11 cellular contexts compared by ENCODE assay signal in genomic region chr12:24661657-24662096, GRCh38.
A peak's percentile ranks its signal among the peaks of the same experiment; 100 is the strongest.
DNase-seq lines count a peak whose midpoint lies in the region; ATAC-seq and TF ChIP-seq lines count a peak whose summit lies in the region.
"Had no signal": no experiment of that assay in that cellular context is flagged by ENCODE, and none has a peak within 500 bp of the region (broad histone marks: within the 10 kb centered on the region; RNA-seq: fewer than 3 reads in every experiment).

No MANE protein-coding gene starts in this region.

- no TSS peak for BruUV-seq in mammary epithelial cell (replicated peaks; lab: Mats Ljungman, UMichigan)

- no peaks in the 10 kb centered on the region for H3K79me2 ChIP-seq in ACC112 (ENCODE audit: control insufficient read depth, insufficient read depth, low read length, unreplicated experiment)
- H3K79me2 ChIP-seq in mammary epithelial cell (ENCODE audit: insufficient read depth, low read length), result no peaks in the 10 kb centered on the region

- H3K9me3 Mint-ChIP-seq in CD8-positive, alpha-beta memory T cell, result no peaks in the 10 kb centered on the region

- POLR2A ChIA-PET in CD8-positive, alpha-beta memory T cell (lab: Charles Lee), result no interaction called here

- peak; percentile 92 to 93 for ATAC-seq in lower lobe of right lung
- ATAC-seq in HG02973 (IDR thresholded peaks at IDR 0.05; ENCODE audit: unreplicated experiment), result no peak
- no peak for ATAC-seq in GM21381 (IDR thresholded peaks at IDR 0.05; ENCODE audit: unreplicated experiment)

- H3K4me3 Mint-ChIP-seq in CD8-positive, alpha-beta memory T cell, result no peak overlapping the region

- H3K27me3 ChIP-seq in ACC112 (ENCODE audit: insufficient read depth, low read length) (no peaks in the 10 kb centered on the region), mammary epithelial cell (ENCODE audit: insufficient read depth, low read length) (no peaks in the 10 kb centered on the region), lower lobe of right lung (ENCODE audit: low read depth) (no peaks in the 10 kb centered on the region)
- no peaks in the 10 kb centered on the region for H3K27me3 ChIP-seq in CD8-positive, alpha-beta memory T cell (ENCODE audit: insufficient read depth, low read length, poor library complexity, severe bottlenecking)
- H3K27me3 ChIP-seq: BLaER1 had no signal

- no peak overlapping the region for H3K4me3 ChIP-seq in ACC112 (ENCODE audit: low read depth, low read length)
- no peak overlapping the region for H3K4me3 ChIP-seq in mammary epithelial cell (replicated peaks in 1 of 3; ENCODE audit: insufficient read depth in 1 of 3, low read depth in 2 of 3, low read length in 3 of 3)
- no peak overlapping the region for H3K4me3 ChIP-seq in lower lobe of right lung
- no peak overlapping the region for H3K4me3 ChIP-seq in CD8-positive, alpha-beta memory T cell (ENCODE audit: low read length)
- H3K4me3 ChIP-seq: BLaER1, coronary artery had no signal

- TF ChIP-seq CTCF in mammary epithelial cell (conservative IDR thresholded peaks at IDR 0.05 in 1 of 2, IDR thresholded peaks at IDR 0.05 in 1 of 2; ENCODE audit: extremely low read depth in 1 of 2, insufficient read depth in 1 of 2, low read depth in 1 of 2, low read length in 2 of 2), result no peak
- TF ChIP-seq CTCF in lower lobe of right lung (IDR thresholded peaks at IDR 0.05), result no peak

- H3K27me3 Mint-ChIP-seq in CD8-positive, alpha-beta memory T cell, result peaks cover 6 to 26% of the 10 kb centered on the region in 2 donors

- CTCF ChIA-PET in mammary epithelial cell (lab: Charles Lee; ENCODE audit: low non-redundant PET), result no interaction called here
- CTCF ChIA-PET in CD8-positive, alpha-beta memory T cell (lab: Charles Lee), result no interaction called here

- H3K4me2 ChIP-seq in mammary epithelial cell (ENCODE audit: insufficient read depth, low read depth, low read length), result no peak overlapping the region
- H3K4me2 ChIP-seq: BLaER1 had no signal

- H3K27ac Mint-ChIP-seq in CD8-positive, alpha-beta memory T cell, result no peak overlapping the region

- H3K36me3 ChIP-seq in ACC112 (ENCODE audit: insufficient read depth, low read length) (no peaks in the 10 kb centered on the region), mammary epithelial cell (ENCODE audit: insufficient read depth, low read length) (no peaks in the 10 kb centered on the region), lower lobe of right lung (no peaks in the 10 kb centered on the region)
- no peaks in the 10 kb centered on the region for H3K36me3 ChIP-seq in CD8-positive, alpha-beta memory T cell (ENCODE audit: insufficient read depth, low read length)
- H3K36me3 ChIP-seq: BLaER1 had no signal

- intact Hi-C loops in mammary epithelial cell (cut with micrococcal nuclease) (no loop called here), lower lobe of right lung (cut with DNase I) (no loop called here)

- H4K20me1 ChIP-seq in mammary epithelial cell (ENCODE audit: insufficient read depth, low read length), result no peaks in the 10 kb centered on the region
- H4K20me1 ChIP-seq: BLaER1 had no signal

- peaks cover 16% of the 10 kb centered on the region for H3K4me1 ChIP-seq in ACC112 (ENCODE audit: control insufficient read depth, insufficient read depth, low read length, unreplicated experiment)
- no peaks in the 10 kb centered on the region for H3K4me1 ChIP-seq in mammary epithelial cell (ENCODE audit: insufficient read depth, low read length)
- H3K4me1 ChIP-seq in lower lobe of right lung, result peaks cover 16% of the 10 kb centered on the region
- H3K4me1 ChIP-seq in CD8-positive, alpha-beta memory T cell (ENCODE audit: insufficient read depth, low read length), result no peaks in the 10 kb centered on the region
- H3K4me1 ChIP-seq: BLaER1 had no signal

- WGBS in mammary epithelial cell (ENCODE audit: low coverage, missing lambda C conversion rate), result 51% methylated on average over 5 of the region's 5 CpGs

- H3K27ac ChIP-seq in ACC112 (ENCODE audit: low read depth, low read length), result peak overlapping the region; percentile 47; the same call in 1 of the 2 replicates
- H3K27ac ChIP-seq in mammary epithelial cell (ENCODE audit: insufficient read depth, low read depth, low read length), result no peak overlapping the region
- H3K27ac ChIP-seq in lower lobe of right lung, result no peak overlapping the region
- H3K27ac ChIP-seq in CD8-positive, alpha-beta memory T cell (ENCODE audit: low read depth, low read length), result no peak overlapping the region
- H3K27ac ChIP-seq: BLaER1, coronary artery had no signal

- H2AFZ ChIP-seq in ACC112 (ENCODE audit: low read length, unreplicated experiment) (no peak overlapping the region), mammary epithelial cell (ENCODE audit: low read depth, low read length) (no peak overlapping the region)

- peak; percentile 91 for DNase-seq in M059J (ENCODE audit: low read depth)
- DNase-seq in mammary epithelial cell, result peak; percentile 9
- peak; percentile 82 for DNase-seq in lower lobe of right lung
- DNase-seq in NCI-H1105 treated with DMSO at 0.1 percent for 48 hours (lab: John Stamatoyannopoulos, UW), result no peak
- no peak for DNase-seq in CD8-positive, alpha-beta memory T cell
- DNase-seq: NCI-H2081 had no signal

- dilution Hi-C loops in mammary epithelial cell (cut with HindIII; ENCODE audit: low sequenced_read_pairs), result no loop called here

- H3K9me3 ChIP-seq in mammary epithelial cell (replicated peaks; ENCODE audit: insufficient read depth, low read length) (no peaks in the 10 kb centered on the region), lower lobe of right lung (no peaks in the 10 kb centered on the region)
- H3K9me3 ChIP-seq in CD8-positive, alpha-beta memory T cell (ENCODE audit: low read length), result no peaks in the 10 kb centered on the region
- H3K9me3 ChIP-seq: BLaER1 had no signal

- in situ Hi-C loops in mammary epithelial cell (cut with MboI; ENCODE audit: low sequenced_read_pairs in 2 of 2), result no loop called here

- H3K9ac ChIP-seq in mammary epithelial cell (ENCODE audit: insufficient read depth, low read length), result no peak overlapping the region
- H3K9ac ChIP-seq: BLaER1 had no signal

- no peaks in the 10 kb centered on the region for H3K4me1 Mint-ChIP-seq in CD8-positive, alpha-beta memory T cell

- H3K36me3 Mint-ChIP-seq in CD8-positive, alpha-beta memory T cell, result no peaks in the 10 kb centered on the region

Comparison
In these comparisons a context has a peak if more than half of its experiments do, and no peak if none do; other contexts are left out.
1. DNase-seq: peak in M059J (single experiment), mammary epithelial cell (single experiment) and lower lobe of right lung (single experiment); none in NCI-H1105 treated with DMSO at 0.1 percent for 48 hours (single experiment) and CD8-positive, alpha-beta memory T cell (0 of 5).
2. ATAC-seq: peak in lower lobe of right lung (2 of 2); none in HG02973 (single experiment) and GM21381 (single experiment).